1 cellular context compared by ENCODE assay signal in genomic region chr2:30649828-30650227, GRCh38.
TF ChIP-seq lines count a peak whose summit lies in the region.

No MANE protein-coding gene starts in this region.

TF ChIP-seq in IMR-90, 13 proteins besides CTCF, POLR2A, EP300 and RAD21:
- TF ChIP-seq NFE2L2 (IDR thresholded peaks at IDR 0.05; ENCODE audit: low read depth, low read length) (no peak), MAZ (IDR thresholded peaks at IDR 0.05; ENCODE audit: borderline replicate concordance, low read depth, low read length) (no peak), BHLHE40 (IDR thresholded peaks at IDR 0.05; ENCODE audit: low read depth, low read length) (no peak), SMC3 (IDR thresholded peaks at IDR 0.05; ENCODE audit: low read depth, low read length) (no peak), CEBPB (IDR thresholded peaks at IDR 0.05; ENCODE audit: low read depth, low read length) (no peak), MAFK (IDR thresholded peaks at IDR 0.05; ENCODE audit: low read depth, low read length) (no peak), FOS (IDR thresholded peaks at IDR 0.05; ENCODE audit: low read depth, low read length) (no peak), ELK1 (IDR thresholded peaks at IDR 0.05; ENCODE audit: borderline replicate concordance, low read depth, low read length) (no peak), MXI1 (IDR thresholded peaks at IDR 0.05; ENCODE audit: borderline replicate concordance, low read depth, low read length) (no peak), CHD1 (IDR thresholded peaks at IDR 0.05; ENCODE audit: low read depth, low read length) (no peak), RFX5 (IDR thresholded peaks at IDR 0.05; ENCODE audit: low read depth, low read length) (no peak), RCOR1 (IDR thresholded peaks at IDR 0.05; ENCODE audit: insufficient replicate concordance, low read length) (no peak)
- TF ChIP-seq, protein P1, sequence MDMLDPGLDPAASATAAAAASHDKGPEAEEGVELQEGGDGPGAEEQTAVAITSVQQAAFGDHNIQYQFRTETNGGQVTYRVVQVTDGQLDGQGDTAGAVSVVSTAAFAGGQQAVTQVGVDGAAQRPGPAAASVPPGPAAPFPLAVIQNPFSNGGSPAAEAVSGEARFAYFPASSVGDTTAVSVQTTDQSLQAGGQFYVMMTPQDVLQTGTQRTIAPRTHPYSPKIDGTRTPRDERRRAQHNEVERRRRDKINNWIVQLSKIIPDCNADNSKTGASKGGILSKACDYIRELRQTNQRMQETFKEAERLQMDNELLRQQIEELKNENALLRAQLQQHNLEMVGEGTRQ (IDR thresholded peaks at IDR 0.05; ENCODE audit: low read depth, low read length), result no peak
TF ChIP-seq in IMR-90: peak in this region for 0.
